ENCODE assay signal across 1 cellular context in genomic region chr3:197798863-197799262, GRCh38.
A peak's percentile ranks its signal among the peaks of the same experiment; 100 is the strongest.
TF ChIP-seq lines count a peak whose summit lies in the region.

No MANE protein-coding gene starts in this region.

TF ChIP-seq in K562, 482 proteins besides CTCF, POLR2A, EP300 and RAD21 (continued from another document):
- TF ChIP-seq PBX2 (CRISPR knock-in tag; IDR thresholded peaks at IDR 0.05; ENCODE audit: low read depth), result no peak
- TF ChIP-seq PBX2 (tag; conservative IDR thresholded peaks at IDR 0.05; ENCODE audit: low read depth), result peak; percentile 76
- peak; percentile 92 for TF ChIP-seq MEIS2 (IDR thresholded peaks at IDR 0.05; ENCODE audit: partially characterized antibody)
- TF ChIP-seq CBFA2T3 (IDR thresholded peaks at IDR 0.05), result peak; percentile 55
TF ChIP-seq in K562: peak in this region for 12.
